1 cellular context compared by ENCODE assay signal in the genomic region with DNA sequence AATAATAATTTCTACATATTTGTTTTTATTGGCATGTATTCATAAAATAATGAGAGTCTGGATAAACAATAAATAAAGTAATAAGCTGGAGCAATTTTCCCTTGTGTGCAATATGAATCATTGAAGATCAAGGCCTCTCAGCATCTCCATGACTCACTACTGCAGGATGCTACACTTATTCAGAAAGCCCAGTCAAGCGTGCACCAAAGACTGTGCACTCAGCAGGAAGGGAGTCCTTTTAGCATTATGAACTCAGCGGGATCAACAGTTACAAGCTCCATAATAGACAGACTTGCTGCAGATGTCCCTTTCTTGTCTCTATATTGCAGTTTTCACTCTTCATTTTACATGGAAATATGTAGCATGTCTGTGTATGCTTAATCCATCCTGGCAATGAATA.
TF ChIP-seq lines count a peak whose summit lies in the region.

No MANE protein-coding gene starts in this region.

TF ChIP-seq in HCT116, 20 proteins besides CTCF, POLR2A, EP300 and RAD21 (continued from another document):
- TF ChIP-seq SP1 (IDR thresholded peaks at IDR 0.05; ENCODE audit: low read depth) = no peak
- no peak for TF ChIP-seq EGR1 (IDR thresholded peaks at IDR 0.05; ENCODE audit: low read depth)
- TF ChIP-seq EZH2phosphoT487 (IDR thresholded peaks at IDR 0.05; ENCODE audit: borderline replicate concordance) = no peak
- no peak for TF ChIP-seq EZH2 (IDR thresholded peaks at IDR 0.05)
- TF ChIP-seq CBX3 (IDR thresholded peaks at IDR 0.05; ENCODE audit: low read depth) = no peak
